ENCODE assay signal across 25 cellular contexts in the genomic region with DNA sequence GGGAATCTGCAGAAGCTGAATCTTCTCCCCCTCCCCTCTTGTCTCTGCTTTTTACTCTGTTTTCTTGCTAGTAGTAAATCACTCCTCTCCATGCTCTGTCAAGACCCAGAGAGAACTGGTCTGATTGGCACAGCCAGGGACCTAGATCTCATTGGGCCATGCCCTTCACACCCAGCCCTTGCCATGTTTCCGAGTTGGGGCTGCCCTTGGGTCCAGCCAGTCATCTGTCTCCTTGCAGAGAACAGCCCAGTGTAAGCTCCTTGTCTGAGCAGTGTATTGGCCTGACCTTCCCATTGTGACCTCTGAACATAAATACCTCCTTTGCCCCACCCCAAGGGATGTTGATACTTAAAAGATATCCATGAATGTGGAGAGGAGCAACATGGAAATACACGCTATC. TPM values are rescaled to one million over a fixed set of nuclear protein-coding genes. Genes with fewer than 3 reads are reported as not detected.
DNase-seq lines count a peak whose midpoint lies in the region; ATAC-seq, FAIRE-seq and TF ChIP-seq lines count a peak whose summit lies in the region.
"Had no signal": no experiment of that assay in that cellular context is flagged by ENCODE, and none has a peak within 500 bp of the region (broad histone marks: within the 10 kb centered on the region; RNA-seq: fewer than 3 reads in every experiment).

No MANE protein-coding gene starts in this region.

- no peak overlapping the region for H3K4me3 ChIP-seq in cardiac muscle cell
- H3K4me3 ChIP-seq in endothelial cell of umbilical vein (replicated peaks in 1 of 3; ENCODE audit: insufficient read depth in 1 of 3, low read depth in 1 of 3, low read length in 3 of 3): no peak overlapping the region
- H3K4me3 ChIP-seq in subcutaneous abdominal adipose tissue (ENCODE audit: low read depth in 1 of 5, low read length in 5 of 5): no peak overlapping the region
- H3K4me3 ChIP-seq in dorsolateral prefrontal cortex: no peak overlapping the region
- H3K4me3 ChIP-seq: esophagus muscularis mucosa, gastrocnemius medialis had no signal

- H3K79me2 ChIP-seq in endothelial cell of umbilical vein (ENCODE audit: control insufficient read depth, insufficient read depth, low read length): no peaks in the 10 kb centered on the region

- H3K27ac Mint-ChIP-seq in activated CD4-positive, alpha-beta T cell treated with anti-CD3 and anti-CD28 coated beads, Interleukin-2, amount 10 ng/mL, durations not matched to agents 7 days and 5 days: no peak overlapping the region
- H3K27ac Mint-ChIP-seq: activated naive CD4-positive, alpha-beta T cell treated with anti-CD3 and anti-CD28 coated beads, Interleukin-2, amount 50 U/mL, for 24 hours; activated T-cell treated with anti-CD3 and anti-CD28 coated beads, Interleukin-2, amount 50 U/mL, for 72 hours; naive thymus-derived CD4-positive, alpha-beta T cell; stimulated activated naive CD8-positive, alpha-beta T cell treated with anti-CD3 and anti-CD28 coated beads, Interleukin-15, Interleukin-2, amounts not matched to agents 100 ng/mL and 50 ng/mL, for 24 hours had no signal

- ATAC-seq in Right ventricle myocardium inferior: no peak
- ATAC-seq: activated T-cell treated with anti-CD3 and anti-CD28 coated beads, Interleukin-2, amount 50 U/mL, for 72 hours; gastrocnemius medialis; naive thymus-derived CD4-positive, alpha-beta T cell had no signal

- H3K4me3 Mint-ChIP-seq in activated CD4-positive, alpha-beta T cell treated with anti-CD3 and anti-CD28 coated beads, Interleukin-2, amount 10 ng/mL, durations not matched to agents 7 days and 5 days: no peak overlapping the region
- H3K4me3 Mint-ChIP-seq: activated naive CD4-positive, alpha-beta T cell treated with anti-CD3 and anti-CD28 coated beads, Interleukin-2, amount 50 U/mL, for 24 hours; activated T-cell treated with anti-CD3 and anti-CD28 coated beads, Interleukin-2, amount 50 U/mL, for 72 hours; stimulated activated naive CD8-positive, alpha-beta T cell treated with anti-CD3 and anti-CD28 coated beads, Interleukin-15, Interleukin-2, amounts not matched to agents 100 ng/mL and 50 ng/mL, for 24 hours had no signal

- H3K27me3 Mint-ChIP-seq in activated CD4-positive, alpha-beta T cell treated with anti-CD3 and anti-CD28 coated beads, Interleukin-2, amount 10 ng/mL, durations not matched to agents 7 days and 5 days: peaks cover 23% of the 10 kb centered on the region
- H3K27me3 Mint-ChIP-seq: activated naive CD4-positive, alpha-beta T cell treated with anti-CD3 and anti-CD28 coated beads, Interleukin-2, amount 50 U/mL, for 24 hours had no signal

- H2AFZ ChIP-seq in endothelial cell of umbilical vein (ENCODE audit: low read depth, low read length): no peak overlapping the region

- H4K20me1 ChIP-seq in endothelial cell of umbilical vein (replicated peaks; ENCODE audit: control insufficient read depth, extremely low read depth, insufficient read depth, low read length): no peaks in the 10 kb centered on the region

- H3K4me1 ChIP-seq in cardiac muscle cell (ENCODE audit: low read depth): peaks cover 70% of the 10 kb centered on the region
- peaks cover 9% of the 10 kb centered on the region for H3K4me1 ChIP-seq in endothelial cell of umbilical vein (ENCODE audit: control insufficient read depth, extremely low read depth, insufficient read depth, low read length)
- H3K4me1 ChIP-seq in subcutaneous abdominal adipose tissue (ENCODE audit: control insufficient read depth in 5 of 5, insufficient read depth in 5 of 5, low read length in 5 of 5): peaks cover 14 to 89% (median 81%) of the 10 kb centered on the region in 5 donors

- CTCF ChIA-PET in endothelial cell of umbilical vein (lab: Charles Lee): interaction anchor here (1.0 kb wide), 1 partner anchor 92 kb away, joined by 3 read pairs; no protein-coding TSS in a partner anchor
- CTCF ChIA-PET in activated CD4-positive, alpha-beta T cell treated with anti-CD3 and anti-CD28 coated beads, Interleukin-2, amount 10 ng/mL, durations not matched to agents 7 days and 5 days (lab: Charles Lee): interaction anchor here (0.9 kb wide), 1 partner anchor 120 kb away, joined by 3 read pairs; no protein-coding TSS in a partner anchor

- peak; percentile 42 for FAIRE-seq in endothelial cell of umbilical vein (lab: Jason Lieb, UNC)

- dilution Hi-C loops in endothelial cell of umbilical vein (cut with MboI; ENCODE audit: extremely low pct_ligation_motif_present, low sequenced_read_pairs): no loop called here

- H3K27me3 ChIP-seq in cardiac muscle cell: no peaks in the 10 kb centered on the region
- H3K27me3 ChIP-seq in endothelial cell of umbilical vein (ENCODE audit: control insufficient read depth in 2 of 2, insufficient read depth in 2 of 2, low read length in 2 of 2): peaks cover 0 to 8% of the 10 kb centered on the region in 2 experiments
- no peaks in the 10 kb centered on the region for H3K27me3 ChIP-seq in subcutaneous abdominal adipose tissue (ENCODE audit: control insufficient read depth in 5 of 5, insufficient read depth in 4 of 5, low read length in 5 of 5)
- peaks cover 0 to 6% (median 0%) of the 10 kb centered on the region in 45 donors for H3K27me3 ChIP-seq in dorsolateral prefrontal cortex
- H3K27me3 ChIP-seq: esophagus muscularis mucosa, gastrocnemius medialis had no signal

- POLR2A ChIA-PET in endothelial cell of umbilical vein (lab: Charles Lee): no interaction called here
- POLR2A ChIA-PET in activated CD4-positive, alpha-beta T cell treated with anti-CD3 and anti-CD28 coated beads, Interleukin-2, amount 10 ng/mL, durations not matched to agents 7 days and 5 days (lab: Charles Lee): no interaction called here

- TF ChIP-seq CTCF in cardiac muscle cell (IDR thresholded peaks at IDR 0.05; ENCODE audit: low read depth, low read length) (no peak), endothelial cell of umbilical vein (IDR thresholded peaks at IDR 0.05; ENCODE audit: extremely low read depth in 1 of 2, insufficient read depth in 1 of 2, low read depth in 1 of 2, low read length in 2 of 2) (no peak), dorsolateral prefrontal cortex (IDR thresholded peaks at IDR 0.05 in 54 of 56, conservative IDR thresholded peaks at IDR 0.05 in 2 of 56; ENCODE audit: low read depth in 1 of 56, partially characterized antibody in 56 of 56) (no peak)

- H3K36me3 ChIP-seq in cardiac muscle cell (no peaks in the 10 kb centered on the region), endothelial cell of umbilical vein (ENCODE audit: control insufficient read depth in 2 of 2, extremely low read depth in 1 of 2, insufficient read depth in 2 of 2, low read length in 2 of 2) (no peaks in the 10 kb centered on the region), subcutaneous abdominal adipose tissue (ENCODE audit: control insufficient read depth in 5 of 5, insufficient read depth in 5 of 5, low read length in 5 of 5) (no peaks in the 10 kb centered on the region)
- H3K36me3 ChIP-seq: esophagus muscularis mucosa, gastrocnemius medialis had no signal

- no peak for DNase-seq in cardiac muscle cell (ENCODE audit: low read depth in 1 of 2, low spot score in 1 of 2)
- no peak for DNase-seq in Right ventricle myocardium inferior (ENCODE audit: missing footprints)
- no peak for DNase-seq in endothelial cell of umbilical vein (ENCODE audit: low read depth, low spot score)
- no peak for DNase-seq in activated CD4-positive, alpha-beta T cell treated with anti-CD3 and anti-CD28 coated beads, Interleukin-2, amount 10 ng/mL, durations not matched to agents 7 days and 5 days
- DNase-seq in dorsolateral prefrontal cortex: no peak
- DNase-seq: activated CD4-positive, alpha-beta T cell treated with anti-CD3 and anti-CD28 coated beads for 1 hour; activated T-cell treated with anti-CD3 and anti-CD28 coated beads, Interleukin-2, amount 50 U/mL, for 72 hours; aorta; cerebellar nuclear complex; effector CD4-positive, alpha-beta T cell; gastrocnemius medialis; GOT3; mesenchymal stem cell; MM.1S; naive thymus-derived CD4-positive, alpha-beta T cell; NCI-H1436 treated with DMSO at 0.1 percent for 48 hours; NCI-H2171; NCI-H526 had no signal

- H3K9ac ChIP-seq in endothelial cell of umbilical vein (replicated peaks; ENCODE audit: extremely low read depth, insufficient read depth, low read length): no peak overlapping the region
- H3K9ac ChIP-seq in subcutaneous abdominal adipose tissue (ENCODE audit: low read length in 5 of 5): no peak overlapping the region

- H3K9me3 ChIP-seq in cardiac muscle cell (ENCODE audit: low read depth) (no peaks in the 10 kb centered on the region), endothelial cell of umbilical vein (replicated peaks; ENCODE audit: control insufficient read depth, insufficient read depth, low read length) (no peaks in the 10 kb centered on the region), subcutaneous abdominal adipose tissue (ENCODE audit: control insufficient read depth in 5 of 5, low read length in 5 of 5) (no peaks in the 10 kb centered on the region)
- H3K9me3 ChIP-seq: esophagus muscularis mucosa, gastrocnemius medialis had no signal

- H3K9me3 Mint-ChIP-seq in activated CD4-positive, alpha-beta T cell treated with anti-CD3 and anti-CD28 coated beads, Interleukin-2, amount 10 ng/mL, durations not matched to agents 7 days and 5 days: no peaks in the 10 kb centered on the region
- H3K9me3 Mint-ChIP-seq: activated naive CD4-positive, alpha-beta T cell treated with anti-CD3 and anti-CD28 coated beads, Interleukin-2, amount 50 U/mL, for 24 hours; activated T-cell treated with anti-CD3 and anti-CD28 coated beads, Interleukin-2, amount 50 U/mL, for 72 hours; stimulated activated naive CD8-positive, alpha-beta T cell treated with anti-CD3 and anti-CD28 coated beads, Interleukin-15, Interleukin-2, amounts not matched to agents 100 ng/mL and 50 ng/mL, for 24 hours had no signal

- BruUV-seq in endothelial cell of umbilical vein (replicated peaks; lab: Mats Ljungman, UMichigan): no TSS peak

- no peak overlapping the region for H3K4me2 ChIP-seq in endothelial cell of umbilical vein (ENCODE audit: insufficient read depth, low read length)

- peak overlapping the region; percentile 93 for H3K27ac ChIP-seq in cardiac muscle cell
- no peak overlapping the region for H3K27ac ChIP-seq in endothelial cell of umbilical vein (ENCODE audit: insufficient read depth, low read depth, low read length)
- H3K27ac ChIP-seq in subcutaneous abdominal adipose tissue (ENCODE audit: low read depth, low read length): peak overlapping the region; percentile 30
- H3K27ac ChIP-seq in dorsolateral prefrontal cortex: no peak overlapping the region
- H3K27ac ChIP-seq: esophagus muscularis mucosa had no signal

- H3K4me1 Mint-ChIP-seq in activated CD4-positive, alpha-beta T cell treated with anti-CD3 and anti-CD28 coated beads, Interleukin-2, amount 10 ng/mL, durations not matched to agents 7 days and 5 days: peaks cover 7% of the 10 kb centered on the region

- intact Hi-C loops in Right ventricle myocardium inferior (cut with DNase I): loop anchor here (10.0 kb wide), 2 partner anchors 285 to 605 kb away; no protein-coding TSS in a partner anchor
- intact Hi-C loops in endothelial cell of umbilical vein (cut with micrococcal nuclease): no loop called here
- intact Hi-C loops in dorsolateral prefrontal cortex (cut with DNase I): loop anchor here in 1 of 2 donors (10.0 kb wide), 1 partner anchor 455 kb away; no protein-coding TSS in a partner anchor

- H3K36me3 Mint-ChIP-seq in activated CD4-positive, alpha-beta T cell treated with anti-CD3 and anti-CD28 coated beads, Interleukin-2, amount 10 ng/mL, durations not matched to agents 7 days and 5 days (ENCODE audit: low read depth): peaks cover 3% of the 10 kb centered on the region
- H3K36me3 Mint-ChIP-seq: activated naive CD4-positive, alpha-beta T cell treated with anti-CD3 and anti-CD28 coated beads, Interleukin-2, amount 50 U/mL, for 24 hours; naive thymus-derived CD4-positive, alpha-beta T cell had no signal

- no peaks in the 10 kb centered on the region for H3K9me1 ChIP-seq in endothelial cell of umbilical vein (replicated peaks; ENCODE audit: control insufficient read depth, extremely low read depth, insufficient read depth, low read length)

- no peak for TF ChIP-seq POLR2A in endothelial cell of umbilical vein (IDR thresholded peaks at IDR 0.05; ENCODE audit: low read depth, low read length)

RNA-seq across cellular contexts. Expression of a gene that starts 3.9 kb away (rescaled TPM):
- 391 and 473 TPM in 2 replicates for total RNA-seq in cardiac muscle cell
- 317 and 388 TPM in 2 replicates for polyA plus RNA-seq in cardiac muscle cell
- total RNA-seq in Right ventricle myocardium inferior: 70.3 TPM
- total RNA-seq in endothelial cell of umbilical vein: 13.1 and 16.0 TPM in 2 replicates
- 12.6 and 14.5 TPM in 2 replicates for polyA plus RNA-seq in endothelial cell of umbilical vein
- 5.8 and 8.4 TPM in 2 replicates for polyA plus RNA-seq in endothelial cell of umbilical vein (2011; cell fraction: cytosol; rRNA removed)
- polyA plus RNA-seq in endothelial cell of umbilical vein (2011; cell fraction: nucleus; rRNA removed): 4.1 and 5.3 TPM in 2 replicates
- polyA plus RNA-seq in endothelial cell of umbilical vein (2012): 6.2 and 12.3 TPM in 2 replicates
- polyA minus RNA-seq in endothelial cell of umbilical vein: 6.2 and 8.2 TPM in 2 replicates
- polyA minus RNA-seq in endothelial cell of umbilical vein (2011; cell fraction: cytosol; rRNA and poly(A)+ RNA removed): 23.0 TPM
- 2.9 and 3.5 TPM in 2 replicates for polyA minus RNA-seq in endothelial cell of umbilical vein (2011; cell fraction: nucleus; rRNA and poly(A)+ RNA removed)
- under 1 TPM; 0.20 to 0.27 TPM for total RNA-seq in activated CD4-positive, alpha-beta T cell treated with anti-CD3 and anti-CD28 coated beads, Interleukin-2, amount 10 ng/mL, durations not matched to agents 7 days and 5 days
- 10 to 100 TPM in 23 of 120 experiments, 1 to 10 TPM in 97; 4.7 to 17.4 (median 8.2) TPM for total RNA-seq in dorsolateral prefrontal cortex

RNA-seq across cellular contexts. Expression of a gene that starts 28.2 kb away (rescaled TPM):
- total RNA-seq in cardiac muscle cell: 41.4 and 48.3 TPM in 2 replicates
- 40.2 and 60.8 TPM in 2 replicates for polyA plus RNA-seq in cardiac muscle cell
- 36.2 TPM for total RNA-seq in Right ventricle myocardium inferior
- total RNA-seq in endothelial cell of umbilical vein: 64.6 and 66.6 TPM in 2 replicates
- polyA plus RNA-seq in endothelial cell of umbilical vein: 73.0 and 83.8 TPM in 2 replicates
- polyA plus RNA-seq in endothelial cell of umbilical vein (2011; cell fraction: cytosol; rRNA removed): 56.9 and 64.1 TPM in 2 replicates
- polyA plus RNA-seq in endothelial cell of umbilical vein (2011; cell fraction: nucleus; rRNA removed): 45.0 and 50.9 TPM in 2 replicates
- 68.1 and 85.4 TPM in 2 replicates for polyA plus RNA-seq in endothelial cell of umbilical vein (2012)
- polyA minus RNA-seq in endothelial cell of umbilical vein: 93.1 and 102 TPM in 2 replicates
- polyA minus RNA-seq in endothelial cell of umbilical vein (2011; cell fraction: cytosol; rRNA and poly(A)+ RNA removed): 38.7 TPM
- polyA minus RNA-seq in endothelial cell of umbilical vein (2011; cell fraction: nucleus; rRNA and poly(A)+ RNA removed): 26.0 and 29.3 TPM in 2 replicates
- total RNA-seq in activated CD4-positive, alpha-beta T cell treated with anti-CD3 and anti-CD28 coated beads, Interleukin-2, amount 10 ng/mL, durations not matched to agents 7 days and 5 days: 10 to 100 TPM; 52.0 to 58.0 TPM
- 10 to 100 TPM; 28.3 to 59.7 (median 41.9) TPM for total RNA-seq in dorsolateral prefrontal cortex

RNA-seq across cellular contexts. Expression of a gene that starts 28.9 kb away (rescaled TPM):
- total RNA-seq in cardiac muscle cell: 11.6 and 12.4 TPM in 2 replicates
- polyA plus RNA-seq in cardiac muscle cell: 12.3 and 13.3 TPM in 2 replicates
- 7.0 TPM for total RNA-seq in Right ventricle myocardium inferior
- 9.9 TPM in 2 replicates for total RNA-seq in endothelial cell of umbilical vein
- polyA plus RNA-seq in endothelial cell of umbilical vein: 5.4 and 7.6 TPM in 2 replicates
- polyA plus RNA-seq in endothelial cell of umbilical vein (2011; cell fraction: cytosol; rRNA removed): 3.9 and 4.9 TPM in 2 replicates
- polyA plus RNA-seq in endothelial cell of umbilical vein (2011; cell fraction: nucleus; rRNA removed): 3.0 and 4.5 TPM in 2 replicates
- polyA plus RNA-seq in endothelial cell of umbilical vein (2012): 4.8 and 6.4 TPM in 2 replicates
- polyA minus RNA-seq in endothelial cell of umbilical vein: 7.5 TPM in 2 replicates
- 8.9 TPM for polyA minus RNA-seq in endothelial cell of umbilical vein (2011; cell fraction: cytosol; rRNA and poly(A)+ RNA removed)
- polyA minus RNA-seq in endothelial cell of umbilical vein (2011; cell fraction: nucleus; rRNA and poly(A)+ RNA removed): 3.2 and 6.3 TPM in 2 replicates
- 10 to 100 TPM; 19.8 to 20.8 TPM for total RNA-seq in activated CD4-positive, alpha-beta T cell treated with anti-CD3 and anti-CD28 coated beads, Interleukin-2, amount 10 ng/mL, durations not matched to agents 7 days and 5 days
- total RNA-seq in dorsolateral prefrontal cortex: 10 to 100 TPM in 71 of 120 experiments, 1 to 10 TPM in 49; 6.5 to 19.1 (median 10.3) TPM

RNA-seq across cellular contexts. Expression of a gene that starts 58.5 kb away (rescaled TPM):
- total RNA-seq in cardiac muscle cell (not detected in 2 replicates), Right ventricle myocardium inferior (not detected), endothelial cell of umbilical vein (not detected in 2 replicates), dorsolateral prefrontal cortex (10 to 100 TPM in 57 of 120 experiments, 1 to 10 TPM in 60, under 1 TPM in 1, not detected in 2; 0.37 to 38.0 (median 9.8) TPM)
- polyA plus RNA-seq in cardiac muscle cell (not detected in 2 replicates), endothelial cell of umbilical vein (not detected in 2 replicates)
- not detected in 2 replicates for polyA plus RNA-seq in endothelial cell of umbilical vein (2011; cell fraction: cytosol; rRNA removed)
- not detected in 2 replicates for polyA plus RNA-seq in endothelial cell of umbilical vein (2011; cell fraction: nucleus; rRNA removed)
- polyA plus RNA-seq in endothelial cell of umbilical vein (2012): 0.33 TPM in 1 of 2 replicates, not detected in the other
- polyA minus RNA-seq in endothelial cell of umbilical vein: not detected in 2 replicates
- 5.3 TPM for polyA minus RNA-seq in endothelial cell of umbilical vein (2011; cell fraction: cytosol; rRNA and poly(A)+ RNA removed)
- not detected in 2 replicates for polyA minus RNA-seq in endothelial cell of umbilical vein (2011; cell fraction: nucleus; rRNA and poly(A)+ RNA removed)
- total RNA-seq in activated CD4-positive, alpha-beta T cell treated with anti-CD3 and anti-CD28 coated beads, Interleukin-2, amount 10 ng/mL, durations not matched to agents 7 days and 5 days: not detected
- total RNA-seq: A172; activated CD8-positive, alpha-beta memory T cell treated with anti-CD3 and anti-CD28 coated beads for 36 hours; activated T-cell treated with anti-CD3 and anti-CD28 coated beads, Interleukin-2, amount 50 U/mL, for 72 hours; aorta; gastrocnemius medialis; naive thymus-derived CD4-positive, alpha-beta T cell; skeletal muscle tissue had no signal
- polyA plus RNA-seq: aorta; naive thymus-derived CD4-positive, alpha-beta T cell had no signal

Comparison
In these comparisons a context has a peak if more than half of its experiments do, and no peak if none do; other contexts are left out.
1. H3K27ac ChIP-seq: peak in cardiac muscle cell (single experiment) and subcutaneous abdominal adipose tissue (single experiment); none in endothelial cell of umbilical vein (single experiment) and dorsolateral prefrontal cortex (0 of 59).
2. RNA of a gene that starts 3.9 kb away (total RNA-seq): 391 to 473 TPM in cardiac muscle cell, 70.3 TPM in Right ventricle myocardium inferior (single experiment), 13.1 to 16.0 TPM in endothelial cell of umbilical vein and 4.7 to 17.4 TPM in dorsolateral prefrontal cortex; 0.20 to 0.27 TPM in activated CD4-positive, alpha-beta T cell treated with anti-CD3 and anti-CD28 coated beads, Interleukin-2, amount 10 ng/mL, durations not matched to agents 7 days and 5 days; every median in the first group is over 4 times any median in the second.